Comparison of ENCODE assay signal across 1 cellular context in genomic region chr2:238244151-238244550, GRCh38.
TF ChIP-seq lines count a peak whose summit lies in the region.

No MANE protein-coding gene starts in this region.

TF ChIP-seq in GM12878, 131 proteins besides CTCF, POLR2A, EP300 and RAD21 (continued from another document):
- TF ChIP-seq, protein P1, sequence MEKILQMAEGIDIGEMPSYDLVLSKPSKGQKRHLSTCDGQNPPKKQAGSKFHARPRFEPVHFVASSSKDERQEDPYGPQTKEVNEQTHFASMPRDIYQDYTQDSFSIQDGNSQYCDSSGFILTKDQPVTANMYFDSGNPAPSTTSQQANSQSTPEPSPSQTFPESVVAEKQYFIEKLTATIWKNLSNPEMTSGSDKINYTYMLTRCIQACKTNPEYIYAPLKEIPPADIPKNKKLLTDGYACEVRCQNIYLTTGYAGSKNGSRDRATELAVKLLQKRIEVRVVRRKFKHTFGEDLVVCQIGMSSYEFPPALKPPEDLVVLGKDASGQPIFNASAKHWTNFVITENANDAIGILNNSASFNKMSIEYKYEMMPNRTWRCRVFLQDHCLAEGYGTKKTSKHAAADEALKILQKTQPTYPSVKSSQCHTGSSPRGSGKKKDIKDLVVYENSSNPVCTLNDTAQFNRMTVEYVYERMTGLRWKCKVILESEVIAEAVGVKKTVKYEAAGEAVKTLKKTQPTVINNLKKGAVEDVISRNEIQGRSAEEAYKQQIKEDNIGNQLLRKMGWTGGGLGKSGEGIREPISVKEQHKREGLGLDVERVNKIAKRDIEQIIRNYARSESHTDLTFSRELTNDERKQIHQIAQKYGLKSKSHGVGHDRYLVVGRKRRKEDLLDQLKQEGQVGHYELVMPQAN (conservative IDR thresholded peaks at IDR 0.05): no peak
- TF ChIP-seq JUNB (IDR thresholded peaks at IDR 0.05) (no peak), BRCA1 (IDR thresholded peaks at IDR 0.05; ENCODE audit: low read depth, low read length) (no peak), MTA3 (IDR thresholded peaks at IDR 0.05; ENCODE audit: borderline replicate concordance, low read length) (no peak), SMAD1 (IDR thresholded peaks at IDR 0.05; ENCODE audit: low read depth, partially characterized antibody) (no peak), TARDBP (IDR thresholded peaks at IDR 0.05; ENCODE audit: borderline replicate concordance) (no peak), EED (IDR thresholded peaks at IDR 0.05; ENCODE audit: low read depth) (no peak), DPF2 (IDR thresholded peaks at IDR 0.05) (no peak), TAF1 (IDR thresholded peaks at IDR 0.05; ENCODE audit: borderline replicate concordance, low read depth, low read length) (no peak)
